Comparison of ENCODE assay signal across 9 cellular contexts in genomic region chr4:88027611-88028608, GRCh38. TPM values are rescaled to one million over a fixed set of nuclear protein-coding genes. Genes with fewer than 3 reads are reported as not detected.
DNase-seq lines count a peak whose midpoint lies in the region; ATAC-seq and TF ChIP-seq lines count a peak whose summit lies in the region.
"Had no signal": no experiment of that assay in that cellular context is flagged by ENCODE, and none has a peak within 500 bp of the region (broad histone marks: within the 10 kb centered on the region; RNA-seq: fewer than 3 reads in every experiment).

No MANE protein-coding gene starts in this region.

- POLR2A ChIA-PET in activated CD4-positive, alpha-beta memory T cell treated with anti-CD3 and anti-CD28 coated beads for 36 hours (lab: Charles Lee), result no interaction called here

- peaks cover 71% of the 10 kb centered on the region for H3K36me3 Mint-ChIP-seq in nephron (ENCODE audit: low read depth)
- H3K36me3 Mint-ChIP-seq in activated CD4-positive, alpha-beta memory T cell treated with anti-CD3 and anti-CD28 coated beads for 36 hours, result peaks cover 22% of the 10 kb centered on the region

- peak overlapping the region in 10 of 11 experiments; percentile 23 to 80 (median 72); a peak in 19 of 22 replicates for H3K27ac ChIP-seq in BLaER1 treated with 17β-estradiol and CSF1 and Interleukin-3, amounts not matched to agents 10 nM and 100 nM

- intact Hi-C loops in activated CD4-positive, alpha-beta memory T cell treated with anti-CD3 and anti-CD28 coated beads for 36 hours (cut with micrococcal nuclease), result no loop called here

- H3K36me3 ChIP-seq in BLaER1 treated with 17β-estradiol and CSF1 and Interleukin-3, amounts not matched to agents 10 nM and 100 nM, result peaks cover 69 to 95% (median 82%) of the 10 kb centered on the region in 11 experiments

- no peaks in the 10 kb centered on the region for H3K27me3 ChIP-seq in BLaER1 treated with 17β-estradiol and CSF1 and Interleukin-3, amounts not matched to agents 10 nM and 100 nM

- H3K4me2 ChIP-seq in BLaER1 treated with 17β-estradiol and CSF1 and Interleukin-3, amounts not matched to agents 10 nM and 100 nM, result peak overlapping the region; percentile 20 to 66 (median 47)

- H3K4me1 Mint-ChIP-seq in nephron, result peaks cover 22% of the 10 kb centered on the region
- H3K4me1 Mint-ChIP-seq in activated CD4-positive, alpha-beta memory T cell treated with anti-CD3 and anti-CD28 coated beads for 36 hours (ENCODE audit: low read depth), result peaks cover 15% of the 10 kb centered on the region

- peaks cover 0 to 7% (median under 1%) of the 10 kb centered on the region in 11 experiments; a peak in 5 of 22 replicates for H4K20me1 ChIP-seq in BLaER1 treated with 17β-estradiol and CSF1 and Interleukin-3, amounts not matched to agents 10 nM and 100 nM

- DNase-seq in NB4 (ENCODE audit: low read depth) (peak; percentile 68), cardiac fibroblast (ENCODE audit: low read depth in 2 of 2) (peak; percentile 75 to 85), middle frontal gyrus (ENCODE audit: extremely low spot score, low spot score) (no peak)
- DNase-seq in activated CD4-positive, alpha-beta memory T cell treated with anti-CD3 and anti-CD28 coated beads for 36 hours, result no peak
- DNase-seq: activated CD4-positive, alpha-beta memory T cell treated with anti-CD3 and anti-CD28 coated beads, Interleukin-2, amount 10 ng/mL, durations not matched to agents 7 days and 5 days had no signal

- peak overlapping the region in 5 of 11 experiments; percentile 24 to 57 (median 41); a peak in 8 of 22 replicates for H3K9ac ChIP-seq in BLaER1 treated with 17β-estradiol and CSF1 and Interleukin-3, amounts not matched to agents 10 nM and 100 nM

- TF ChIP-seq CTCF in NB4 (IDR thresholded peaks at IDR 0.05; ENCODE audit: low read depth, low read length) (no peak), cardiac fibroblast (IDR thresholded peaks at IDR 0.05; ENCODE audit: low read depth, low read length) (no peak), nephron (IDR thresholded peaks at IDR 0.05; ENCODE audit: unreplicated experiment in 3 of 3) (no peak)

- TF ChIP-seq POLR2A in NB4 (IDR thresholded peaks at IDR 0.05; ENCODE audit: extremely low read depth, insufficient read length), result no peak

- H3K27ac Mint-ChIP-seq in nephron, result peak overlapping the region; percentile 7 to 37 (median 27)
- H3K27ac Mint-ChIP-seq in activated CD4-positive, alpha-beta memory T cell treated with anti-CD3 and anti-CD28 coated beads for 36 hours, result no peak overlapping the region
- H3K27ac Mint-ChIP-seq: activated CD4-positive, alpha-beta memory T cell treated with anti-CD3 and anti-CD28 coated beads, Interleukin-2, amount 10 ng/mL, durations not matched to agents 7 days and 5 days had no signal

- H3K9me3 ChIP-seq in BLaER1 treated with 17β-estradiol and CSF1 and Interleukin-3, amounts not matched to agents 10 nM and 100 nM (replicated peaks in 1 of 11), result peaks cover 41 to 50% (median 45%) of the 10 kb centered on the region in 11 experiments

- H3K4me3 Mint-ChIP-seq in nephron, result no peak overlapping the region
- H3K4me3 Mint-ChIP-seq in activated CD4-positive, alpha-beta memory T cell treated with anti-CD3 and anti-CD28 coated beads for 36 hours, result no peak overlapping the region
- H3K4me3 Mint-ChIP-seq: activated CD4-positive, alpha-beta memory T cell treated with anti-CD3 and anti-CD28 coated beads, Interleukin-2, amount 10 ng/mL, durations not matched to agents 7 days and 5 days had no signal

- peaks cover 29 to 48% (median 41%) of the 10 kb centered on the region in 10 experiments for H3K4me1 ChIP-seq in BLaER1 treated with 17β-estradiol and CSF1 and Interleukin-3, amounts not matched to agents 10 nM and 100 nM

- H3K4me3 ChIP-seq in BLaER1 treated with 17β-estradiol and CSF1 and Interleukin-3, amounts not matched to agents 10 nM and 100 nM, result peak overlapping the region in 1 of 10 experiments; percentile 23; a peak in 1 of 20 replicates
- H3K4me3 ChIP-seq in NB4 (ENCODE audit: low read depth, low read length) (no peak overlapping the region), cardiac fibroblast (replicated peaks in 1 of 2; ENCODE audit: low read depth in 2 of 2, low read length in 2 of 2) (no peak overlapping the region)

- peaks cover 12% of the 10 kb centered on the region for H3K9me3 Mint-ChIP-seq in nephron
- peaks cover 20% of the 10 kb centered on the region for H3K9me3 Mint-ChIP-seq in activated CD4-positive, alpha-beta memory T cell treated with anti-CD3 and anti-CD28 coated beads for 36 hours

- H3K27me3 Mint-ChIP-seq in nephron (ENCODE audit: low read depth), result peaks cover 4% of the 10 kb centered on the region
- H3K27me3 Mint-ChIP-seq in activated CD4-positive, alpha-beta memory T cell treated with anti-CD3 and anti-CD28 coated beads for 36 hours, result no peaks in the 10 kb centered on the region
- H3K27me3 Mint-ChIP-seq: activated CD4-positive, alpha-beta memory T cell treated with anti-CD3 and anti-CD28 coated beads, Interleukin-2, amount 10 ng/mL, durations not matched to agents 7 days and 5 days had no signal

- CTCF ChIA-PET in activated CD4-positive, alpha-beta memory T cell treated with anti-CD3 and anti-CD28 coated beads for 36 hours (lab: Charles Lee), result no interaction called here

- ATAC-seq in GM21825 (IDR thresholded peaks at IDR 0.05; ENCODE audit: unreplicated experiment), result no peak
- ATAC-seq in HG02970 (IDR thresholded peaks at IDR 0.05; ENCODE audit: low FRiP score, unreplicated experiment), result no peak

RNA-seq across cellular contexts. Expression of gene PKD2, which starts 20.5 kb away (rescaled TPM):
- total RNA-seq in activated CD4-positive, alpha-beta memory T cell treated with anti-CD3 and anti-CD28 coated beads for 36 hours, result 1 to 10 TPM; 4.0 to 4.2 TPM

RNA-seq across cellular contexts. Expression of gene SPP1, which starts 52.4 kb away (rescaled TPM):
- under 1 TPM in 1 of 2 experiments, not detected in 1; 0.45 TPM for total RNA-seq in activated CD4-positive, alpha-beta memory T cell treated with anti-CD3 and anti-CD28 coated beads for 36 hours

Comparison
In these comparisons a context has a peak if more than half of its experiments do, and no peak if none do; other contexts are left out.
1. DNase-seq: peak in NB4 (single experiment) and cardiac fibroblast (2 of 2); none in middle frontal gyrus (single experiment) and activated CD4-positive, alpha-beta memory T cell treated with anti-CD3 and anti-CD28 coated beads for 36 hours (single experiment).